In the genomic region with DNA sequence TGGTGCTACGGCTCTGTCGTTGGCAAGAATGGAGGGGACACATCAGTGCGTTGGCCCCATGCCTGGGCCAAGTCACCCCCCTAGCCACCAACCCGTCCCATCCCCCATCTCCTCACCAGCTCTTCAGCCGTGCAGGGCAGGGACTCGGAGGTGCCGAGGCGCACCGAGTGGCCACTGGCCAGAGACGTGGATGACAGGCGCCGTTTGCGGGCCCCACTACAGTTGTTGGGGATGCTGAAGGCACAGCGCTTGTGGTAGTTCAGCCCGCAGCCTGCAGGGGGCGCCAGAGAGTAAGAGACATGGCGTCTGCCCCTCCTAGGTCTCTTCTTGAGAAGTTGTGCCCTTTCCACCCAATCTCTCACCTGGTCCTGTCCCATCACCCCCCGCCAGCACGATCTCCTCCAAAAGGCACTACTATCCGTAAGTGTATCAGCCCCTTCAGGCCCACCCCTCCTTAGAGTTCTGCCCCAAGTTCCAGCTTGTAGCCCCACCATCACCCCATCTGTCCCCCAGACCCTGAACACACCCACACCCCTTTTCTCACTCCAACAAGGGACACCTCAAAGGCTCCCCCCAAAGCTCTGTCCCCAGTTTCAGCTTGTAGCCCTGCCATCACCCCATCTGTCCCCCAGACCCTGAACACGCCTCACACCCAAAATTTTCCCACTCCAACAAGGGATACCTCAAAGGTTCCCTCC, we compare ENCODE assay signal across 9 cellular contexts. TPM values are rescaled to one million over a fixed set of nuclear protein-coding genes. Genes with fewer than 3 reads are reported as not detected.
DNase-seq lines count a peak whose midpoint lies in the region; ATAC-seq and TF ChIP-seq lines count a peak whose summit lies in the region.
"Had no signal": no experiment of that assay in that cellular context is flagged by ENCODE, and none has a peak within 500 bp of the region (broad histone marks: within the 10 kb centered on the region; RNA-seq: fewer than 3 reads in every experiment).

No MANE protein-coding gene starts in this region.

- H3K9me3 Mint-ChIP-seq in T-cell = no peaks in the 10 kb centered on the region
- H3K9me3 Mint-ChIP-seq in activated naive CD8-positive, alpha-beta T cell treated with anti-CD3 and anti-CD28 coated beads, Interleukin-2, amount 10 ng/mL, durations not matched to agents 7 days and 5 days = no peaks in the 10 kb centered on the region
- H3K9me3 Mint-ChIP-seq: stimulated activated naive CD8-positive, alpha-beta T cell treated with anti-CD3 and anti-CD28 coated beads, Interleukin-15, Interleukin-2, amounts not matched to agents 100 ng/mL and 50 ng/mL, for 24 hours had no signal

- H3K4me3 ChIP-seq in BE2C (ENCODE audit: low read depth, low read length) (no peak overlapping the region), hepatocyte (no peak overlapping the region)

- POLR2A ChIA-PET in HEK293T (lab: Yijun Ruan, JAX) (no interaction called here), T-cell (lab: Charles Lee) (no interaction called here)
- POLR2A ChIA-PET in activated naive CD8-positive, alpha-beta T cell treated with anti-CD3 and anti-CD28 coated beads, Interleukin-2, amount 10 ng/mL, durations not matched to agents 7 days and 5 days (lab: Charles Lee) = interaction anchor here (0.9 to 3.9 kb wide), 6 partner anchors 10 to 117 kb away, joined by 3 to 36 read pairs (median 6); partner anchors contain the start of gene PRKD2

- H3K27me3 ChIP-seq in BE2C (no peaks in the 10 kb centered on the region), hepatocyte (no peaks in the 10 kb centered on the region)

- H3K27ac Mint-ChIP-seq in T-cell = peak overlapping the region; percentile 28 to 79
- peak overlapping the region; percentile 79 for H3K27ac Mint-ChIP-seq in activated naive CD8-positive, alpha-beta T cell treated with anti-CD3 and anti-CD28 coated beads, Interleukin-2, amount 10 ng/mL, durations not matched to agents 7 days and 5 days
- H3K27ac Mint-ChIP-seq: stimulated activated naive CD8-positive, alpha-beta T cell treated with anti-CD3 and anti-CD28 coated beads, Interleukin-15, Interleukin-2, amounts not matched to agents 100 ng/mL and 50 ng/mL, for 24 hours had no signal

- no peaks in the 10 kb centered on the region for H3K9me2 ChIP-seq in hepatocyte (replicated peaks; ENCODE audit: insufficient read depth)

- H3K36me3 ChIP-seq in BE2C (peaks cover 15% of the 10 kb centered on the region; the same call in 1 of the 2 replicates), hepatocyte (replicated peaks; ENCODE audit: insufficient read depth, low read depth) (peaks cover 8% of the 10 kb centered on the region)

- H2AFZ ChIP-seq in hepatocyte = no peak overlapping the region

- no peak overlapping the region for H3K27ac ChIP-seq in hepatocyte

- H3K27me3 Mint-ChIP-seq in T-cell = no peaks in the 10 kb centered on the region
- H3K27me3 Mint-ChIP-seq in activated naive CD8-positive, alpha-beta T cell treated with anti-CD3 and anti-CD28 coated beads, Interleukin-2, amount 10 ng/mL, durations not matched to agents 7 days and 5 days = no peaks in the 10 kb centered on the region
- H3K27me3 Mint-ChIP-seq: stimulated activated naive CD8-positive, alpha-beta T cell treated with anti-CD3 and anti-CD28 coated beads, Interleukin-15, Interleukin-2, amounts not matched to agents 100 ng/mL and 50 ng/mL, for 24 hours had no signal

- peak; percentile 87 to 93 (median 91) for ATAC-seq in T-cell (replicated peaks in 1 of 4)
- ATAC-seq in activated naive CD8-positive, alpha-beta T cell treated with anti-CD3 and anti-CD28 coated beads, Interleukin-2, amount 10 ng/mL, durations not matched to agents 7 days and 5 days (ENCODE audit: low read depth) = peak; percentile 77

- peak; percentile 80 for DNase-seq in BE2C
- DNase-seq in HEK293T (ENCODE audit: extremely low spot score) = peak; percentile 86
- DNase-seq in T-cell = peak; percentile 52 to 92 (median 84)
- DNase-seq in activated naive CD8-positive, alpha-beta T cell treated with anti-CD3 and anti-CD28 coated beads, Interleukin-2, amount 10 ng/mL, durations not matched to agents 7 days and 5 days = peak; percentile 93
- peak; percentile 61 for DNase-seq in hepatocyte (ENCODE audit: low spot score)
- DNase-seq in stimulated activated CD4-positive, alpha-beta T cell treated with anti-CD3 and anti-CD28 coated beads, Interleukin-15, amount 100 ng/mL, for 48 hours (ENCODE audit: low read depth in 2 of 2) = peak; percentile 68 to 86
- DNase-seq in putamen (ENCODE audit: low spot score) = no peak
- DNase-seq in NCI-H774 (lab: John Stamatoyannopoulos, UW) = no peak

- H3K79me2 ChIP-seq in hepatocyte = no peaks in the 10 kb centered on the region

- no peaks in the 10 kb centered on the region for H4K20me1 ChIP-seq in hepatocyte (ENCODE audit: insufficient read depth, poor library complexity, severe bottlenecking)

- H3K36me3 Mint-ChIP-seq in T-cell = peaks cover 18% of the 10 kb centered on the region
- H3K36me3 Mint-ChIP-seq in activated naive CD8-positive, alpha-beta T cell treated with anti-CD3 and anti-CD28 coated beads, Interleukin-2, amount 10 ng/mL, durations not matched to agents 7 days and 5 days = peaks cover 34% of the 10 kb centered on the region

- peaks cover 11 to 19% (median 15%) of the 10 kb centered on the region in 3 donors for H3K4me1 Mint-ChIP-seq in T-cell
- H3K4me1 Mint-ChIP-seq in activated naive CD8-positive, alpha-beta T cell treated with anti-CD3 and anti-CD28 coated beads, Interleukin-2, amount 10 ng/mL, durations not matched to agents 7 days and 5 days = peaks cover 15% of the 10 kb centered on the region

- no peak overlapping the region for H3K4me3 Mint-ChIP-seq in T-cell
- H3K4me3 Mint-ChIP-seq in activated naive CD8-positive, alpha-beta T cell treated with anti-CD3 and anti-CD28 coated beads, Interleukin-2, amount 10 ng/mL, durations not matched to agents 7 days and 5 days = peak overlapping the region; percentile 29
- H3K4me3 Mint-ChIP-seq: stimulated activated naive CD8-positive, alpha-beta T cell treated with anti-CD3 and anti-CD28 coated beads, Interleukin-15, Interleukin-2, amounts not matched to agents 100 ng/mL and 50 ng/mL, for 24 hours had no signal

- CTCF ChIA-PET in HEK293T (lab: Yijun Ruan, JAX) = interaction anchor here (0.7 to 3.4 kb wide), 9 partner anchors 9 to 106 kb away, joined by 3 to 11 read pairs (median 3); no protein-coding TSS in a partner anchor
- CTCF ChIA-PET in T-cell (lab: Charles Lee) = interaction anchor here (0.5 to 3.3 kb wide), 9 partner anchors 10 to 136 kb away, joined by 3 to 23 read pairs (median 5); no protein-coding TSS in a partner anchor

- peak; percentile 88 for TF ChIP-seq CTCF in BE2C (IDR thresholded peaks at IDR 0.05; ENCODE audit: low read depth, low read length)
- TF ChIP-seq CTCF in hepatocyte (IDR thresholded peaks at IDR 0.05; ENCODE audit: poor library complexity) = peak; percentile 73

- 73% methylated on average over 21 of the region's 21 CpGs for WGBS in hepatocyte (ENCODE audit: low lambda C conversion rate, missing lambda C conversion rate)

- no peaks in the 10 kb centered on the region for H3K4me1 ChIP-seq in BE2C
- no peaks in the 10 kb centered on the region for H3K4me1 ChIP-seq in hepatocyte (ENCODE audit: insufficient read depth)

- no peaks in the 10 kb centered on the region for H3K9me3 ChIP-seq in BE2C
- no peaks in the 10 kb centered on the region for H3K9me3 ChIP-seq in hepatocyte (ENCODE audit: low read depth)

- no peak overlapping the region for H3K4me2 ChIP-seq in hepatocyte

TF ChIP-seq in HEK293T, 16 proteins besides CTCF, POLR2A, EP300 and RAD21 (continues in another document):
- TF ChIP-seq ZNF384 (IDR thresholded peaks at IDR 0.05) = no peak
- TF ChIP-seq BHLHE40 (IDR thresholded peaks at IDR 0.05; ENCODE audit: borderline replicate concordance) = no peak
- TF ChIP-seq, protein P1, sequence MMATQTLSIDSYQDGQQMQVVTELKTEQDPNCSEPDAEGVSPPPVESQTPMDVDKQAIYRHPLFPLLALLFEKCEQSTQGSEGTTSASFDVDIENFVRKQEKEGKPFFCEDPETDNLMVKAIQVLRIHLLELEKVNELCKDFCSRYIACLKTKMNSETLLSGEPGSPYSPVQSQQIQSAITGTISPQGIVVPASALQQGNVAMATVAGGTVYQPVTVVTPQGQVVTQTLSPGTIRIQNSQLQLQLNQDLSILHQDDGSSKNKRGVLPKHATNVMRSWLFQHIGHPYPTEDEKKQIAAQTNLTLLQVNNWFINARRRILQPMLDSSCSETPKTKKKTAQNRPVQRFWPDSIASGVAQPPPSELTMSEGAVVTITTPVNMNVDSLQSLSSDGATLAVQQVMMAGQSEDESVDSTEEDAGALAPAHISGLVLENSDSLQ (IDR thresholded peaks at IDR 0.05) = no peak
- TF ChIP-seq CTBP1 (IDR thresholded peaks at IDR 0.05; ENCODE audit: borderline replicate concordance) = no peak
- TF ChIP-seq ARNT (IDR thresholded peaks at IDR 0.05) = no peak
- no peak for TF ChIP-seq L3MBTL2 (conservative IDR thresholded peaks at IDR 0.05)
- TF ChIP-seq SUZ12 (IDR thresholded peaks at IDR 0.05) = no peak
- TF ChIP-seq NFRKB (IDR thresholded peaks at IDR 0.05) = no peak
- no peak for TF ChIP-seq TARDBP (IDR thresholded peaks at IDR 0.05)
- no peak for TF ChIP-seq ELF4 (IDR thresholded peaks at IDR 0.05)
- no peak for TF ChIP-seq FOXM1 (IDR thresholded peaks at IDR 0.05; ENCODE audit: borderline replicate concordance)

RNA-seq across cellular contexts. Expression of gene PRKD2, which starts 12.4 kb away (rescaled TPM):
- 48.9 TPM for polyA plus RNA-seq in BE2C (2012; ENCODE audit: insufficient read depth, insufficient read length, low read depth)
- total RNA-seq in T-cell (100 to 1,000 TPM; 121 to 145 (median 138) TPM), hepatocyte (15.6 and 29.5 TPM in 2 replicates)
- total RNA-seq in activated naive CD8-positive, alpha-beta T cell treated with anti-CD3 and anti-CD28 coated beads, Interleukin-2, amount 10 ng/mL, durations not matched to agents 7 days and 5 days = 100 to 1,000 TPM; 166 to 173 TPM
- polyA plus RNA-seq in hepatocyte = 37.9 and 48.5 TPM in 2 replicates

RNA-seq across cellular contexts. Expression of gene FKRP, which starts 41.3 kb away (rescaled TPM):
- polyA plus RNA-seq in BE2C (2012; ENCODE audit: insufficient read depth, insufficient read length, low read depth) = 29.4 TPM
- 10 to 100 TPM; 17.8 to 35.3 (median 23.6) TPM for total RNA-seq in T-cell
- 10 to 100 TPM; 17.8 to 18.1 TPM for total RNA-seq in activated naive CD8-positive, alpha-beta T cell treated with anti-CD3 and anti-CD28 coated beads, Interleukin-2, amount 10 ng/mL, durations not matched to agents 7 days and 5 days
- 17.0 and 18.7 TPM in 2 replicates for total RNA-seq in hepatocyte
- 21.2 and 23.6 TPM in 2 replicates for polyA plus RNA-seq in hepatocyte

RNA-seq across cellular contexts. Expression of gene STRN4, which starts 41.7 kb away (rescaled TPM):
- polyA plus RNA-seq in BE2C (2012; ENCODE audit: insufficient read depth, insufficient read length, low read depth) = 237 TPM
- total RNA-seq in T-cell (100 to 1,000 TPM in 3 of 5 donors, 10 to 100 TPM in 2; 85.2 to 123 (median 101) TPM), hepatocyte (57.6 and 64.1 TPM in 2 replicates)
- total RNA-seq in activated naive CD8-positive, alpha-beta T cell treated with anti-CD3 and anti-CD28 coated beads, Interleukin-2, amount 10 ng/mL, durations not matched to agents 7 days and 5 days = 10 to 100 TPM; 79.2 to 87.5 TPM
- 58.0 and 63.7 TPM in 2 replicates for polyA plus RNA-seq in hepatocyte

RNA-seq across cellular contexts. Expression of gene DACT3, which starts 43.5 kb away (rescaled TPM):
- 16.0 TPM for polyA plus RNA-seq in BE2C (2012; ENCODE audit: insufficient read depth, insufficient read length, low read depth)
- total RNA-seq in T-cell (under 1 TPM; 0.15 to 0.56 (median 0.37) TPM), hepatocyte (12.7 and 18.4 TPM in 2 replicates)
- total RNA-seq in activated naive CD8-positive, alpha-beta T cell treated with anti-CD3 and anti-CD28 coated beads, Interleukin-2, amount 10 ng/mL, durations not matched to agents 7 days and 5 days = under 1 TPM; 0.42 to 0.48 TPM
- polyA plus RNA-seq in hepatocyte = 17.4 and 18.4 TPM in 2 replicates

Comparison
In these comparisons a context has a peak if more than half of its experiments do, and no peak if none do; other contexts are left out.
1. DNase-seq: peak in BE2C (single experiment), HEK293T (single experiment), T-cell (34 of 34), activated naive CD8-positive, alpha-beta T cell treated with anti-CD3 and anti-CD28 coated beads, Interleukin-2, amount 10 ng/mL, durations not matched to agents 7 days and 5 days (single experiment), hepatocyte (single experiment) and stimulated activated CD4-positive, alpha-beta T cell treated with anti-CD3 and anti-CD28 coated beads, Interleukin-15, amount 100 ng/mL, for 48 hours (2 of 2); none in putamen (single experiment) and NCI-H774 (single experiment).